In the genomic region with DNA sequence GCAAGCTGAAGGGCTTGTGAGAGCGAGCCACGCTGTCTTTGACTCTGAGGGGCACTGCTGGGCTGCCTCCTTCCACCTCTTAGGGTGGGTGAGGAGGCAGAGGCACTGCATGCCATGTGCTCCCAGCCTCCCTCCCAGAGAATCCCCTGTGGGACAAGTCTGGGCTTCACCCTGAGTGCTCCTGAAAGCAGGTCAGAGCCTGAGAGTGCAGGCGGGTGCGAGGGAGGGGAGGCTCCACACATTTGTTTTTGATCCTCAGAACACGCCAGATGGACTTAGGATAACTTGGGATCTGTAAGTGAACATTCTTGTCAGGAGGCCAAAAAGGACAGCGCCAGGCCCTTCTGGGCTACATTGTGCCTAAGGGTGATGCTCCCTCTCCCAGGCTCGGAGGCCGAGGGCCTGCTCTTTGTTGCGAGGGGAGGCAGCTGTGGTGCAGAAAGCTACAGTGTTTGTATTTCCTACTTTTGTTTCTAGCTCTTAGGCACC, we compare ENCODE assay signal across 8 cellular contexts.
DNase-seq lines count a peak whose midpoint lies in the region; ATAC-seq and TF ChIP-seq lines count a peak whose summit lies in the region.

No MANE protein-coding gene starts in this region.

- peak overlapping the region; percentile 95 for H3K27ac Mint-ChIP-seq in glutamatergic neuron (ENCODE audit: unreplicated experiment)
- no peak overlapping the region for H3K27ac Mint-ChIP-seq in activated T-cell treated with anti-CD3 and anti-CD28 coated beads, Interleukin-2, amount 50 U/mL, for 72 hours

- peaks cover 37% of the 10 kb centered on the region for H3K4me1 Mint-ChIP-seq in glutamatergic neuron (ENCODE audit: low read depth, unreplicated experiment)
- no peaks in the 10 kb centered on the region for H3K4me1 Mint-ChIP-seq in activated T-cell treated with anti-CD3 and anti-CD28 coated beads, Interleukin-2, amount 50 U/mL, for 72 hours (ENCODE audit: low read depth)

- H3K4me3 ChIP-seq in retinal pigment epithelial cell (ENCODE audit: low read length): no peak overlapping the region

- H3K4me3 Mint-ChIP-seq in glutamatergic neuron (ENCODE audit: unreplicated experiment): peak overlapping the region; percentile 67
- no peak overlapping the region for H3K4me3 Mint-ChIP-seq in activated T-cell treated with anti-CD3 and anti-CD28 coated beads, Interleukin-2, amount 50 U/mL, for 72 hours

- DNase-seq in ELF-1 (ENCODE audit: low read depth, low spot score) (peak; percentile 64), T1000 (lab: John Stamatoyannopoulos, UW) (peak; percentile 23), glutamatergic neuron (peak; percentile 66), retinal pigment epithelial cell (ENCODE audit: low read depth) (peak; percentile 79), NCI-H187 (lab: John Stamatoyannopoulos, UW) (no peak)
- no peak for DNase-seq in activated T-cell treated with anti-CD3 and anti-CD28 coated beads, Interleukin-2, amount 50 U/mL, for 72 hours

- ATAC-seq in HG02610 (IDR thresholded peaks at IDR 0.05; ENCODE audit: unreplicated experiment) (no peak), HG02938 (IDR thresholded peaks at IDR 0.05; ENCODE audit: unreplicated experiment) (no peak)
- no peak for ATAC-seq in activated T-cell treated with anti-CD3 and anti-CD28 coated beads, Interleukin-2, amount 50 U/mL, for 72 hours (replicated peaks in 1 of 2)

- H3K36me3 Mint-ChIP-seq in glutamatergic neuron (ENCODE audit: unreplicated experiment): no peaks in the 10 kb centered on the region
- no peaks in the 10 kb centered on the region for H3K36me3 Mint-ChIP-seq in activated T-cell treated with anti-CD3 and anti-CD28 coated beads, Interleukin-2, amount 50 U/mL, for 72 hours (ENCODE audit: insufficient read depth in 2 of 2)

- H3K9me3 Mint-ChIP-seq in glutamatergic neuron (ENCODE audit: unreplicated experiment): peaks cover 3% of the 10 kb centered on the region
- H3K9me3 Mint-ChIP-seq in activated T-cell treated with anti-CD3 and anti-CD28 coated beads, Interleukin-2, amount 50 U/mL, for 72 hours: no peaks in the 10 kb centered on the region

- peaks cover 5% of the 10 kb centered on the region for H3K27me3 Mint-ChIP-seq in glutamatergic neuron (ENCODE audit: unreplicated experiment)
- H3K27me3 Mint-ChIP-seq in activated T-cell treated with anti-CD3 and anti-CD28 coated beads, Interleukin-2, amount 50 U/mL, for 72 hours (ENCODE audit: low read depth): peaks cover 9% of the 10 kb centered on the region

- TF ChIP-seq CTCF in glutamatergic neuron (IDR thresholded peaks at IDR 0.05; ENCODE audit: partially characterized antibody, unreplicated experiment) (no peak), retinal pigment epithelial cell (conservative IDR thresholded peaks at IDR 0.05; ENCODE audit: low read depth, low read length) (no peak)

Comparison
In these comparisons a context has a peak if more than half of its experiments do, and no peak if none do; other contexts are left out.
1. DNase-seq: peak in ELF-1 (single experiment), T1000 (single experiment), glutamatergic neuron (single experiment) and retinal pigment epithelial cell (single experiment); none in NCI-H187 (0 of 2) and activated T-cell treated with anti-CD3 and anti-CD28 coated beads, Interleukin-2, amount 50 U/mL, for 72 hours (0 of 2).